In the genomic region with DNA sequence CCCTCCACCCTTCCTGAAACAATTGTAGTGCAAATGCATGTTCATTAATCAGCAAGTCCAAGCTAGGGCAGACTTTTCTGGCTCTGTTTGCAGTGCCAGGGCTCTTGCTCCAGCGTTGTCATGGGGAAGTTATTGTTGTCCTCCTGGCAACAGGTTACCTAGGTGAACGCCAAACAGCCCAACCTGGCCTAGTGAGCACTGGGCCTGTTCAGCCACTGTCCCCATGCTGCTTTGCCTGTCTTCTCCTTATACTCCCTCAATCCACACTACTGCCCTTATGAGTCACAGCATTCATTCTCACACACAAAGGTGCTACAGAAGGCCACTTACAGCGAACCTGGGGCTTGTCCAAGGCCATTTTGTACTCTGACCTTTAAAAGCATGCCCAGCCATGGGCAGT, we compare ENCODE assay signal across 1 cellular context.
TF ChIP-seq lines count a peak whose summit lies in the region.

No MANE protein-coding gene starts in this region.

TF ChIP-seq in HCT116, 20 proteins besides CTCF, POLR2A, EP300 and RAD21 (continued from another document):
- TF ChIP-seq, protein P1, sequence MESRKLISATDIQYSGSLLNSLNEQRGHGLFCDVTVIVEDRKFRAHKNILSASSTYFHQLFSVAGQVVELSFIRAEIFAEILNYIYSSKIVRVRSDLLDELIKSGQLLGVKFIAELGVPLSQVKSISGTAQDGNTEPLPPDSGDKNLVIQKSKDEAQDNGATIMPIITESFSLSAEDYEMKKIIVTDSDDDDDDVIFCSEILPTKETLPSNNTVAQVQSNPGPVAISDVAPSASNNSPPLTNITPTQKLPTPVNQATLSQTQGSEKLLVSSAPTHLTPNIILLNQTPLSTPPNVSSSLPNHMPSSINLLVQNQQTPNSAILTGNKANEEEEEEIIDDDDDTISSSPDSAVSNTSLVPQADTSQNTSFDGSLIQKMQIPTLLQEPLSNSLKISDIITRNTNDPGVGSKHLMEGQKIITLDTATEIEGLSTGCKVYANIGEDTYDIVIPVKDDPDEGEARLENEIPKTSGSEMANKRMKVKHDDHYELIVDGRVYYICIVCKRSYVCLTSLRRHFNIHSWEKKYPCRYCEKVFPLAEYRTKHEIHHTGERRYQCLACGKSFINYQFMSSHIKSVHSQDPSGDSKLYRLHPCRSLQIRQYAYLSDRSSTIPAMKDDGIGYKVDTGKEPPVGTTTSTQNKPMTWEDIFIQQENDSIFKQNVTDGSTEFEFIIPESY (IDR thresholded peaks at IDR 0.05; ENCODE audit: extremely low read depth, insufficient replicate concordance, low read length), result no peak
